28 cellular contexts compared by ENCODE assay signal in the genomic region with DNA sequence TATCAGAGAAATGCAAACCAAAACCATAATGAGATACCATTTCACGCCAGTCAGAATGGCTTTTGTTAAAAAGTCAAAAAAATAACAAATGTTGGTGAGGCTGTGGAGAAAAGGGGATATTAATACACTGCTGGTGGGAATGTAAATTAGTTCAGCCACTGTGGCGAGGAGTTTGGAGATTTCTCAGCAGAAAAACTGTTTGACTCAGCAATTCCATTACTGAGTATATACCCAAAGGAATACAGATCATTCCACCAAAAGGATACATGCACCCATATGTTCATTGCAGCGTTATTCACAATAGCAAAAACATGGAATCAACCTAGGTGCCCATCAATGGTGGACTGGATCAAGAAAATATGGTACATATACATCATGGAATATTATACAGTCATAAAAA.
"Had no signal": no experiment of that assay in that cellular context is flagged by ENCODE, and none has a peak within 500 bp of the region (broad histone marks: within the 10 kb centered on the region; RNA-seq: fewer than 3 reads in every experiment).

No MANE protein-coding gene starts in this region.

- H3K27ac Mint-ChIP-seq: dendritic cell treated with granulocyte-macrophage colony-stimulating factor and Interleukin-4, amounts not matched to agents 40 ng/mL and 50 ng/mL, for 4 days; effector memory CD8-positive, alpha-beta T cell; endodermal cell; mesothelial cell of epicardium; naive B cell had no signal

- H3K4me3 ChIP-seq: colonic mucosa, esophagus squamous epithelium, gastrocnemius medialis, heart right ventricle, left lung, lower lobe of right lung, mucosa of descending colon had no signal

- H3K9me3 Mint-ChIP-seq: dendritic cell treated with granulocyte-macrophage colony-stimulating factor and Interleukin-4, amounts not matched to agents 40 ng/mL and 50 ng/mL, for 4 days; effector memory CD8-positive, alpha-beta T cell; endodermal cell had no signal

- FAIRE-seq: endometrium, islet of Langerhans, keratinocyte had no signal

- H3K9me3 ChIP-seq: colonic mucosa, esophagus squamous epithelium, gastrocnemius medialis, lower lobe of right lung, mucosa of descending colon had no signal

- H3K27me3 Mint-ChIP-seq: dendritic cell treated with granulocyte-macrophage colony-stimulating factor and Interleukin-4, amounts not matched to agents 40 ng/mL and 50 ng/mL, for 4 days; effector memory CD8-positive, alpha-beta T cell had no signal

- DNase-seq: colonic mucosa; cortex of kidney; effector CD8-positive, alpha-beta T cell; effector memory CD8-positive, alpha-beta T cell; endodermal cell; erythroblast; esophagus squamous epithelium; foreskin fibroblast; foreskin melanocyte; gastrocnemius medialis; glutamatergic neuron; head of caudate nucleus; heart right ventricle; hippocampal formation; left cardiac atrium; left lung; left ventricle myocardium superior; lower lobe of right lung; mesenchymal stem cell; mucosa of descending colon; naive B cell had no signal

- H3K27me3 ChIP-seq: colonic mucosa, esophagus squamous epithelium, gastrocnemius medialis, heart right ventricle, left lung had no signal

- ATAC-seq: effector memory CD8-positive, alpha-beta T cell; esophagus mucosa; gastrocnemius medialis; heart right ventricle; left cardiac atrium; left lung; left ventricle myocardium superior; lower lobe of right lung; mucosa of descending colon had no signal

- H3K4me3 Mint-ChIP-seq: dendritic cell treated with granulocyte-macrophage colony-stimulating factor and Interleukin-4, amounts not matched to agents 40 ng/mL and 50 ng/mL, for 4 days; effector memory CD8-positive, alpha-beta T cell; endodermal cell; mesothelial cell of epicardium; naive B cell had no signal

- H3K4me1 Mint-ChIP-seq: endodermal cell, naive B cell had no signal

- H3K36me3 Mint-ChIP-seq: naive B cell had no signal

- H3K4me1 ChIP-seq: colonic mucosa, esophagus squamous epithelium, gastrocnemius medialis, heart right ventricle, left lung, lower lobe of right lung had no signal

- H3K36me3 ChIP-seq: colonic mucosa, esophagus squamous epithelium, gastrocnemius medialis, heart right ventricle, left lung, lower lobe of right lung had no signal

- H3K27ac ChIP-seq: colonic mucosa, epithelial cell of prostate, esophagus squamous epithelium, gastrocnemius medialis, heart right ventricle, left lung, lower lobe of right lung had no signal
